ENCODE assay signal across 15 cellular contexts in genomic region chr10:23367896-23368685, GRCh38. TPM values are rescaled to one million over a fixed set of nuclear protein-coding genes. Genes with fewer than 3 reads are reported as not detected.
A peak's percentile ranks its signal among the peaks of the same experiment; 100 is the strongest.
DNase-seq lines count a peak whose midpoint lies in the region; ATAC-seq and TF ChIP-seq lines count a peak whose summit lies in the region.
"Had no signal": no experiment of that assay in that cellular context is flagged by ENCODE, and none has a peak within 500 bp of the region (broad histone marks: within the 10 kb centered on the region; RNA-seq: fewer than 3 reads in every experiment).

No MANE protein-coding gene starts in this region.

- no peak for TF ChIP-seq CTCF in CD4-positive, alpha-beta T cell (IDR thresholded peaks at IDR 0.05)
- no peak for TF ChIP-seq CTCF in epithelial cell of proximal tubule (conservative IDR thresholded peaks at IDR 0.05; ENCODE audit: low read depth, low read length)

- H3K9me3 ChIP-seq in CD4-positive, alpha-beta T cell (ENCODE audit: control insufficient read depth, low read length) = no peaks in the 10 kb centered on the region

- no peak overlapping the region for H3K4me3 ChIP-seq in epithelial cell of proximal tubule (ENCODE audit: low read depth, low read length)

- intact Hi-C loops in CD4-positive, alpha-beta T cell (cut with DNase I, micrococcal nuclease) = loop anchor here in 1 of 2 experiments (2.0 kb wide), 1 partner anchor 23 kb away; the partner anchor contains the start of gene C10orf67

- no peak for ATAC-seq in CD4-positive, alpha-beta T cell (ENCODE audit: poor library complexity)
- peak; percentile 3 for ATAC-seq in GM19372 (IDR thresholded peaks at IDR 0.05; ENCODE audit: low read depth, unreplicated experiment)
- ATAC-seq in GM19351 (IDR thresholded peaks at IDR 0.05; ENCODE audit: unreplicated experiment) = no peak
- no peak for ATAC-seq in HG02870 (IDR thresholded peaks at IDR 0.05; ENCODE audit: unreplicated experiment)

- H3K27me3 ChIP-seq in CD4-positive, alpha-beta T cell (ENCODE audit: control insufficient read depth, insufficient read depth, low read length) = no peaks in the 10 kb centered on the region

- CTCF ChIA-PET in CD4-positive, alpha-beta T cell (lab: Charles Lee) = interaction anchor here (1.0 kb wide), 1 partner anchor 53 kb away, joined by 3 read pairs; no protein-coding TSS in a partner anchor

- DNase-seq in CD4-positive, alpha-beta T cell = no peak
- peak; percentile 58 for DNase-seq in MV-4-11 (lab: John Stamatoyannopoulos, UW)
- peak; percentile 79 for DNase-seq in epithelial cell of proximal tubule (ENCODE audit: low read depth)
- DNase-seq in NCI-H2196 (lab: John Stamatoyannopoulos, UW; ENCODE audit: unreplicated experiment) = no peak
- no peak for DNase-seq in COR-L47 (lab: John Stamatoyannopoulos, UW)
- DNase-seq: cerebellar nuclear complex; NCI-H1048; nucleus accumbens; stimulated activated CD4-positive, alpha-beta T cell treated with anti-CD3 and anti-CD28 coated beads, Interleukin-2, amount 100 ng/mL, for 48 hours; substantia nigra had no signal

- H3K4me1 Mint-ChIP-seq in CD4-positive, alpha-beta T cell (ENCODE audit: low read depth) = peaks cover 57% of the 10 kb centered on the region

- no peaks in the 10 kb centered on the region for H3K36me3 Mint-ChIP-seq in CD4-positive, alpha-beta T cell (ENCODE audit: low read depth)

- H3K27ac ChIP-seq in CD4-positive, alpha-beta T cell (ENCODE audit: low read depth, low read length) = no peak overlapping the region
- H3K27ac ChIP-seq: HL-60 had no signal

- peak overlapping the region; percentile 66 for H3K27ac Mint-ChIP-seq in CD4-positive, alpha-beta T cell

- POLR2A ChIA-PET in CD4-positive, alpha-beta T cell (lab: Charles Lee) = interaction anchor here (0.6 to 2.0 kb wide), 4 partner anchors 27 to 172 kb away, joined by 3 to 28 read pairs (median 4); partner anchors contain the start of gene OTUD1

- no peaks in the 10 kb centered on the region for H3K27me3 Mint-ChIP-seq in CD4-positive, alpha-beta T cell

- no peak overlapping the region for H3K4me3 Mint-ChIP-seq in CD4-positive, alpha-beta T cell

- H3K9me3 Mint-ChIP-seq in CD4-positive, alpha-beta T cell = no peaks in the 10 kb centered on the region

RNA-seq across cellular contexts. Expression of gene C10orf67, which starts 23.5 kb away (rescaled TPM):
- total RNA-seq in CD4-positive, alpha-beta T cell = not detected
- total RNA-seq in epithelial cell of proximal tubule = 0.40 and 0.43 TPM in 2 replicates
- total RNA-seq: H4 had no signal

Comparison
In these comparisons a context has a peak if more than half of its experiments do, and no peak if none do; other contexts are left out.
1. DNase-seq: peak in MV-4-11 (single experiment) and epithelial cell of proximal tubule (single experiment); none in CD4-positive, alpha-beta T cell (0 of 10), NCI-H2196 (single experiment) and COR-L47 (single experiment).